8 cellular contexts compared by ENCODE assay signal in the genomic region with DNA sequence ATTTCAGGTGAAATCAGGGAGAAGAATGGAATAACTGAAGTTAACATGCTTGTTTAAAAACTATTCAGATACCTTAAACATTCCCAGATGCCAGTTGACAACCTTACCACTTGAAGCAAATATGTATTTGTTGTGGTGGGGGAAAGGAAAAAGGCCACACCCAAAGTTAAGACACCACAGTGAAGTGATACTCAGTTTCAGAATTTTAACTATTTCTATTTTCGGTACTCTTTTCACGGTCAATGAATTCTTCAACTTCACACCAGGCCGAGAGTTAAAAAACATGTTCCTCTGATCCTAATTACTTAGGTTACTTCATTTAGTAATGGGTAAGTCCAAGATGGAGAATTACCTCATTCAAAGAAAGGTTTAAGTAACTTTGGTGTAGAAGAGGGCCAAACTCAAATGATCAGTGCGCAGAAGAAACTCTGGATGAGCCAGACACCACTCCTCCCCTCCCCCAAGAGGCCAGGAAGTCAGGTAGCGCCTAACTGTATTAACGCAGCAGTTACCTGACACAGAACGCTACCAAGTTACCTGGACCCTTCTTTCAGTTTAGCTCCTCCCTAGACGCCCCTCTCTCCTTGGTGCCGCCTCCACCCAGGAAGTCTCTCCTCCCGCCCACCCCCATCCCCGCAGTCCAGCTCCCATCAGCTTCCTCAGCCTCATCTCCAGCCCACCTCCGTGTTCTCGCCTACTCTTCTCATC. TPM values are rescaled to one million over a fixed set of nuclear protein-coding genes. Genes with fewer than 3 reads are reported as not detected.
DNase-seq lines count a peak whose midpoint lies in the region; ATAC-seq and TF ChIP-seq lines count a peak whose summit lies in the region.

No MANE protein-coding gene starts in this region.

- H3K27me3 ChIP-seq in Peyer's patch = no peaks in the 10 kb centered on the region

- peak overlapping the region; percentile 83 for H3K4me3 Mint-ChIP-seq in MCF 10A (ENCODE audit: unreplicated experiment)
- H3K4me3 Mint-ChIP-seq in stimulated activated effector memory CD8-positive, alpha-beta T cell treated with anti-CD3 and anti-CD28 coated beads, Interleukin-12 subunit alpha, Interleukin-12 subunit beta, amount 100 ng/mL, for 72 hours = peak overlapping the region; percentile 89

- peaks cover 0 to 27% (median 6%) of the 10 kb centered on the region in 4 donors for H3K4me1 ChIP-seq in Peyer's patch

- intact Hi-C loops in MCF 10A (cut with micrococcal nuclease) = no loop called here

- H3K4me3 ChIP-seq in Peyer's patch = peak overlapping the region; percentile 66 to 86 (median 82)

- H3K9me3 ChIP-seq in Peyer's patch = no peaks in the 10 kb centered on the region

- peak overlapping the region; percentile 82 to 90 (median 86) for H3K27ac ChIP-seq in Peyer's patch

- TF ChIP-seq CTCF in Peyer's patch (IDR thresholded peaks at IDR 0.05) = no peak
- TF ChIP-seq CTCF in MCF 10A (IDR thresholded peaks at IDR 0.05; ENCODE audit: unreplicated experiment) = no peak

- ATAC-seq in HG02759 (IDR thresholded peaks at IDR 0.05; ENCODE audit: unreplicated experiment) = peak; percentile 10
- ATAC-seq in stimulated activated effector memory CD8-positive, alpha-beta T cell treated with anti-CD3 and anti-CD28 coated beads, Interleukin-12 subunit alpha, Interleukin-12 subunit beta, amount 100 ng/mL, for 72 hours = no peak

- TSS peak; percentile 41 for BruUV-seq in MCF 10A (replicated peaks; lab: Mats Ljungman, UMichigan)

- DNase-seq in NCI-H2227 (lab: John Stamatoyannopoulos, UW; ENCODE audit: unreplicated experiment) (peak; percentile 56), NCI-H2227 treated with DMSO at 0.1 percent for 48 hours (lab: John Stamatoyannopoulos, UW) (no peak), Peyer's patch (peak in 2 of 3 donors; percentile 61 to 66), MCF 10A (ENCODE audit: unreplicated experiment) (peak; percentile 45), kidney tubule cell (ENCODE audit: low spot score) (peak; percentile 34), kidney glomerular epithelial cell (lab: John Stamatoyannopoulos, UW) (no peak)
- DNase-seq in stimulated activated effector memory CD8-positive, alpha-beta T cell treated with anti-CD3 and anti-CD28 coated beads, Interleukin-12 subunit alpha, Interleukin-12 subunit beta, amount 100 ng/mL, for 72 hours (ENCODE audit: low spot score in 2 of 2) = no peak

- peaks cover 11% of the 10 kb centered on the region for H3K36me3 Mint-ChIP-seq in MCF 10A (ENCODE audit: insufficient read depth, unreplicated experiment)
- H3K36me3 Mint-ChIP-seq in stimulated activated effector memory CD8-positive, alpha-beta T cell treated with anti-CD3 and anti-CD28 coated beads, Interleukin-12 subunit alpha, Interleukin-12 subunit beta, amount 100 ng/mL, for 72 hours = peaks cover 62% of the 10 kb centered on the region

- peaks cover 42% of the 10 kb centered on the region for H3K4me1 Mint-ChIP-seq in MCF 10A (ENCODE audit: insufficient read depth, unreplicated experiment)
- H3K4me1 Mint-ChIP-seq in stimulated activated effector memory CD8-positive, alpha-beta T cell treated with anti-CD3 and anti-CD28 coated beads, Interleukin-12 subunit alpha, Interleukin-12 subunit beta, amount 100 ng/mL, for 72 hours = peaks cover 61% of the 10 kb centered on the region

- no peaks in the 10 kb centered on the region for H3K9me3 Mint-ChIP-seq in MCF 10A (ENCODE audit: unreplicated experiment)
- no peaks in the 10 kb centered on the region for H3K9me3 Mint-ChIP-seq in stimulated activated effector memory CD8-positive, alpha-beta T cell treated with anti-CD3 and anti-CD28 coated beads, Interleukin-12 subunit alpha, Interleukin-12 subunit beta, amount 100 ng/mL, for 72 hours

- H3K27me3 Mint-ChIP-seq in MCF 10A (ENCODE audit: insufficient read depth, unreplicated experiment) = no peaks in the 10 kb centered on the region

- H3K27ac Mint-ChIP-seq in MCF 10A (ENCODE audit: low read depth, unreplicated experiment) = peak overlapping the region; percentile 81
- H3K27ac Mint-ChIP-seq in stimulated activated effector memory CD8-positive, alpha-beta T cell treated with anti-CD3 and anti-CD28 coated beads, Interleukin-12 subunit alpha, Interleukin-12 subunit beta, amount 100 ng/mL, for 72 hours = peak overlapping the region; percentile 94

- H3K36me3 ChIP-seq in Peyer's patch = no peaks in the 10 kb centered on the region

- POLR2A ChIA-PET in MCF 10A (lab: Yijun Ruan, JAX) = interaction anchor here (1.0 to 2.9 kb wide), 9 partner anchors 10 to 314 kb away, joined by 3 to 13 read pairs (median 6); a partner anchor contains a TSS

- TF ChIP-seq POLR2A in Peyer's patch (IDR thresholded peaks at IDR 0.05) = no peak

- CTCF ChIA-PET in MCF 10A (lab: Yijun Ruan, JAX) = no interaction called here

RNA-seq across cellular contexts. Expression of a gene that starts 0.7 kb away (rescaled TPM):
- total RNA-seq in Peyer's patch = 10 to 100 TPM; 39.4 to 74.3 (median 62.9) TPM
- total RNA-seq in MCF 10A (2022) = 153 and 178 TPM in 2 replicates

Comparison
In these comparisons a context has a peak if more than half of its experiments do, and no peak if none do; other contexts are left out.
1. DNase-seq: peak in NCI-H2227 (single experiment), Peyer's patch (2 of 3), MCF 10A (single experiment) and kidney tubule cell (single experiment); none in NCI-H2227 treated with DMSO at 0.1 percent for 48 hours (single experiment), stimulated activated effector memory CD8-positive, alpha-beta T cell treated with anti-CD3 and anti-CD28 coated beads, Interleukin-12 subunit alpha, Interleukin-12 subunit beta, amount 100 ng/mL, for 72 hours (0 of 2) and kidney glomerular epithelial cell (single experiment).